ENCODE assay signal across 9 cellular contexts in genomic region chr10:103111031-103111917, GRCh38.
DNase-seq lines count a peak whose midpoint lies in the region; ATAC-seq and TF ChIP-seq lines count a peak whose summit lies in the region.
"Had no signal": no experiment of that assay in that cellular context is flagged by ENCODE, and none has a peak within 500 bp of the region (broad histone marks: within the 10 kb centered on the region; RNA-seq: fewer than 3 reads in every experiment).

No MANE protein-coding gene starts in this region.

- H4K20me1 ChIP-seq in fibroblast of lung (ENCODE audit: control insufficient read depth, extremely low read depth, insufficient read depth, low read length) = no peaks in the 10 kb centered on the region

- H3K4me2 ChIP-seq in fibroblast of lung (ENCODE audit: extremely low read depth, insufficient read depth, low read length) = no peak overlapping the region

- no peak overlapping the region for H3K9ac ChIP-seq in HUES48 (ENCODE audit: low read depth, low read length)
- no peak overlapping the region for H3K9ac ChIP-seq in fibroblast of lung (ENCODE audit: insufficient read depth, low read length)

- intact Hi-C loops in gastrocnemius medialis (cut with DNase I; ENCODE audit: low total_unique reads) = loop anchor here (5.0 kb wide), 2 partner anchors 36 to 131 kb away; no protein-coding TSS in a partner anchor
- intact Hi-C loops in posterior vena cava (cut with DNase I) = no loop called here

- TF ChIP-seq CTCF in fibroblast of lung (conservative IDR thresholded peaks at IDR 0.05 in 1 of 2, IDR thresholded peaks at IDR 0.05 in 1 of 2; ENCODE audit: low read depth in 1 of 2, low read length in 2 of 2) = peak in 1 of 2 donors; percentile 2
- TF ChIP-seq CTCF in gastrocnemius medialis (IDR thresholded peaks at IDR 0.05 in 4 of 5, conservative IDR thresholded peaks at IDR 0.05 in 1 of 5) = peak in 2 of 5 experiments; percentile 13 to 23

- no peaks in the 10 kb centered on the region for H3K9me3 ChIP-seq in HUES48 (ENCODE audit: control insufficient read depth, insufficient read depth, low read length)
- H3K9me3 ChIP-seq in fibroblast of lung (ENCODE audit: control insufficient read depth, insufficient read depth, low read depth, low read length) = no peaks in the 10 kb centered on the region
- H3K9me3 ChIP-seq in gastrocnemius medialis = no peaks in the 10 kb centered on the region
- H3K9me3 ChIP-seq: HAP-1 had no signal

- H3K27me3 Mint-ChIP-seq in T-cell = no peaks in the 10 kb centered on the region

- no peak overlapping the region for H3K27ac Mint-ChIP-seq in T-cell

- CTCF ChIA-PET in T-cell (lab: Charles Lee) = interaction anchor here in 1 of 2 donors (0.6 kb wide), 1 partner anchor 126 kb away, joined by 4 read pairs; no protein-coding TSS in a partner anchor

- H3K27me3 ChIP-seq in HUES48 (ENCODE audit: control insufficient read depth, insufficient read depth, low read length) (no peaks in the 10 kb centered on the region), fibroblast of lung (ENCODE audit: control insufficient read depth, insufficient read depth, low read length) (no peaks in the 10 kb centered on the region), gastrocnemius medialis (no peaks in the 10 kb centered on the region)

- H3K27ac ChIP-seq in HUES48 (ENCODE audit: low read depth, low read length) = peak overlapping the region; percentile 41
- H3K27ac ChIP-seq in fibroblast of lung (ENCODE audit: insufficient read depth, low read length) = no peak overlapping the region
- H3K27ac ChIP-seq in gastrocnemius medialis = peak overlapping the region; percentile 79 to 92 (median 84)

- H3K36me3 ChIP-seq in HUES48 (ENCODE audit: control insufficient read depth, insufficient read depth, low read length) = no peaks in the 10 kb centered on the region
- H3K36me3 ChIP-seq in fibroblast of lung (ENCODE audit: control insufficient read depth, insufficient read depth, low read length) = no peaks in the 10 kb centered on the region
- no peaks in the 10 kb centered on the region for H3K36me3 ChIP-seq in gastrocnemius medialis
- H3K36me3 ChIP-seq: HAP-1 had no signal

- POLR2A ChIA-PET in T-cell (lab: Charles Lee) = no interaction called here

- no peak overlapping the region for H2AFZ ChIP-seq in fibroblast of lung (ENCODE audit: low read length)

- H3K4me3 ChIP-seq in HUES48 (ENCODE audit: low read depth, low read length) (no peak overlapping the region), fibroblast of lung (replicated peaks in 1 of 4; ENCODE audit: control extremely low read depth in 1 of 4, insufficient read depth in 1 of 4, low read depth in 3 of 4, low read length in 4 of 4) (no peak overlapping the region), gastrocnemius medialis (peak overlapping the region in 3 of 4 donors; percentile 8 to 48 (median 8))
- H3K4me3 ChIP-seq: HAP-1 had no signal

- ATAC-seq in GM21447 (IDR thresholded peaks at IDR 0.05; ENCODE audit: unreplicated experiment) (peak; percentile 76), gastrocnemius medialis (peak; percentile 94 to 95), T-cell (replicated peaks in 1 of 4) (no peak)

- H3K4me1 ChIP-seq in HUES48 (ENCODE audit: control insufficient read depth, insufficient read depth, low read length) (peaks cover 22% of the 10 kb centered on the region), fibroblast of lung (ENCODE audit: control insufficient read depth, extremely low read depth, insufficient read depth, low read length) (no peaks in the 10 kb centered on the region), gastrocnemius medialis (peaks cover 86 to 87% of the 10 kb centered on the region in 2 donors)

- in situ Hi-C loops in gastrocnemius medialis (cut with MboI; ENCODE audit: low sequenced_read_pairs in 4 of 4) = loop anchor here in 1 of 4 donors (25.0 kb wide), 1 partner anchor 126 kb away; the partner anchor contains the start of gene RPEL1

- DNase-seq in GM03348 (ENCODE audit: low spot score) (peak; percentile 52), fibroblast of lung (ENCODE audit: low read depth in 2 of 2) (peak; percentile 37 to 40), gastrocnemius medialis (no peak), EL (no peak), T-cell (no peak), posterior vena cava (ENCODE audit: low spot score) (no peak)

- H3K4me1 Mint-ChIP-seq in T-cell = peaks cover 0 to 6% (median 0%) of the 10 kb centered on the region in 3 donors

- H3K4me3 Mint-ChIP-seq in T-cell = no peak overlapping the region

- H3K36me3 Mint-ChIP-seq in T-cell = peaks cover 15% of the 10 kb centered on the region

- peak in 1 of 2 donors; percentile 5 for TF ChIP-seq POLR2A in gastrocnemius medialis (IDR thresholded peaks at IDR 0.05)

- H3K9me3 Mint-ChIP-seq in T-cell = no peaks in the 10 kb centered on the region

- H3K79me2 ChIP-seq in fibroblast of lung (ENCODE audit: control insufficient read depth, insufficient read depth, low read length) = no peaks in the 10 kb centered on the region

Comparison
In these comparisons a context has a peak if more than half of its experiments do, and no peak if none do; other contexts are left out.
1. DNase-seq: peak in GM03348 (single experiment) and fibroblast of lung (2 of 2); none in gastrocnemius medialis (0 of 2), EL (single experiment), T-cell (0 of 34) and posterior vena cava (single experiment).
2. ATAC-seq: peak in GM21447 (single experiment) and gastrocnemius medialis (2 of 2); none in T-cell (0 of 4).
3. H3K4me3 ChIP-seq: peak in gastrocnemius medialis (3 of 4); none in HUES48 (single experiment) and fibroblast of lung (0 of 4).